ENCODE assay signal across 6 cellular contexts in the genomic region with DNA sequence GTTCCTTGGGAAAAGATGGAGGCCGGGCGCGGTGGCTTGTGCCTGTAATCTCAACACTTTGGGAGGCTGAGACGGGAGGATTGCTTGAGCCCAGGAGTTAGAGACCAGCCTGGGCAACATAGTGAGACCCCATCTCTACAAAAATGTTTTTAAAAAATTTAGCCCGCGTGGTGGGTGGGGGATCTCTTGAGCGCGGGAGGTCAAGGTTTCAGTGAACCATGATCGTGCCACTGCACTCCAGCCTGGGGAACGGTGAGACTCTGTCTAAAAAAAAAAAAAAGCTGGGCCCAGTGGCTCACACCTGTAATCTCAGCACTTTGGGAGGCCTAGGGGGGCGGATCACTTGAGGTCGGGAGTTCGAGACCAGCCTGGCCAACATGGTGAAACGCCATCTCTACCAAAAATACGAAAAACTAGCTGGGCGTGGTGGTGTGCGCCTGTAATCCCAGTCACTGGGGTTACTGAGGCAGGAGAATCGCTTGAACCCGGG. TPM values are rescaled to one million over a fixed set of nuclear protein-coding genes. Genes with fewer than 3 reads are reported as not detected.
A peak's percentile ranks its signal among the peaks of the same experiment; 100 is the strongest.
DNase-seq lines count a peak whose midpoint lies in the region; ATAC-seq and TF ChIP-seq lines count a peak whose summit lies in the region.
"Not testable (repeated sequence)": the region's sequence is repeated elsewhere in the genome, so short reads cannot be mapped to it uniquely, and the experiment has no call there.

No MANE protein-coding gene starts in this region.

- not testable (repeated sequence) for H3K9me3 Mint-ChIP-seq in activated CD4-positive, alpha-beta T cell treated with anti-CD3 and anti-CD28 coated beads, Interleukin-2, amount 10 ng/mL, durations not matched to agents 24 days and 14 days

- DNase-seq in HL-60 (ENCODE audit: low read depth in 1 of 2, low spot score in 1 of 2); colonic mucosa; ovary: not testable (repeated sequence)
- peak; percentile 56 for DNase-seq in activated CD4-positive, alpha-beta T cell treated with anti-CD3 and anti-CD28 coated beads, Interleukin-2, amount 10 ng/mL, durations not matched to agents 24 days and 14 days
- peak in 1 of 2 donors; percentile 37 for DNase-seq in aorta

- peak overlapping the region; percentile 99 for H3K27ac Mint-ChIP-seq in activated CD4-positive, alpha-beta T cell treated with anti-CD3 and anti-CD28 coated beads, Interleukin-2, amount 10 ng/mL, durations not matched to agents 24 days and 14 days

- H3K27me3 Mint-ChIP-seq in activated CD4-positive, alpha-beta T cell treated with anti-CD3 and anti-CD28 coated beads, Interleukin-2, amount 10 ng/mL, durations not matched to agents 24 days and 14 days: not testable (repeated sequence)

- ATAC-seq in aorta (ENCODE audit: low FRiP score): not testable (repeated sequence)

- H3K9me3 ChIP-seq in colonic mucosa; iPS-20b (ENCODE audit: insufficient read depth, low read depth, low read length); ovary; aorta (ENCODE audit: control insufficient read depth, low read length): not testable (repeated sequence)

- not testable (repeated sequence) for TF ChIP-seq CTCF in HL-60 (IDR thresholded peaks at IDR 0.05; ENCODE audit: insufficient read depth, low read length); colonic mucosa (IDR thresholded peaks at IDR 0.05); ovary (IDR thresholded peaks at IDR 0.05)

- H3K9ac ChIP-seq in colonic mucosa (ENCODE audit: low read depth in 2 of 2, low read length in 2 of 2): peak overlapping the region; percentile 63 to 79
- H3K9ac ChIP-seq in iPS-20b (ENCODE audit: low read depth, low read length): peak overlapping the region; percentile 96; the same call in 1 of the 2 replicates

- intact Hi-C loops in activated CD4-positive, alpha-beta T cell treated with anti-CD3 and anti-CD28 coated beads, Interleukin-2, amount 10 ng/mL, durations not matched to agents 24 days and 14 days (cut with micrococcal nuclease): loop anchor here (1.0 to 2.0 kb wide), 6 partner anchors 15 to 746 kb away; partner anchors contain the start of genes AUP1, C2orf81, HTRA2 and INO80B
- intact Hi-C loops in colonic mucosa (cut with DNase I): loop anchor here (2.0 to 10.0 kb wide), 3 partner anchors 49 to 391 kb away; no protein-coding TSS in a partner anchor
- intact Hi-C loops in ovary (cut with DNase I): loop anchor here in 2 of 4 donors (5.0 kb wide), 2 partner anchors 49 to 104 kb away; no protein-coding TSS in a partner anchor
- intact Hi-C loops in aorta (cut with DNase I): loop anchor here (1.0 to 2.0 kb wide), 4 partner anchors 29 to 105 kb away; partner anchors contain the start of genes INO80B (in 2 of the 2), AUP1 (in 1 of the 2) and HTRA2 (in 1 of the 2)

- H3K4me3 ChIP-seq in HL-60 (replicated peaks; ENCODE audit: insufficient read depth, low read length) (peak overlapping the region; percentile 91), colonic mucosa (peak overlapping the region; percentile 86), iPS-20b (ENCODE audit: low read length) (peak overlapping the region; percentile 97), ovary (peak overlapping the region; percentile 48), aorta (ENCODE audit: low read length in 2 of 2) (peak overlapping the region; percentile 7 to 50)

- peaks cover 30% of the 10 kb centered on the region for H3K36me3 Mint-ChIP-seq in activated CD4-positive, alpha-beta T cell treated with anti-CD3 and anti-CD28 coated beads, Interleukin-2, amount 10 ng/mL, durations not matched to agents 24 days and 14 days (ENCODE audit: low read depth)

- TF ChIP-seq EP300 in ovary (IDR thresholded peaks at IDR 0.05): not testable (repeated sequence)

- not testable (repeated sequence) for TF ChIP-seq POLR2A in ovary (IDR thresholded peaks at IDR 0.05)

- 60 to 71% (median 68%) methylated on average over 19 of the region's 19 CpGs for WGBS in ovary, 3 donors
- WGBS in aorta, 2 donors: 69 to 76% methylated on average over 19 of the region's 19 CpGs

- H3K4me1 ChIP-seq in colonic mucosa: peaks cover 16% of the 10 kb centered on the region
- not testable (repeated sequence) for H3K4me1 ChIP-seq in iPS-20b (ENCODE audit: insufficient read depth, low read length); ovary (ENCODE audit: insufficient read depth); aorta (ENCODE audit: control insufficient read depth in 1 of 2, insufficient read depth in 2 of 2, low read length in 2 of 2)

- H3K4me1 Mint-ChIP-seq in activated CD4-positive, alpha-beta T cell treated with anti-CD3 and anti-CD28 coated beads, Interleukin-2, amount 10 ng/mL, durations not matched to agents 24 days and 14 days: peaks cover 33% of the 10 kb centered on the region

- not testable (repeated sequence) for H3K36me3 ChIP-seq in colonic mucosa; ovary; aorta (ENCODE audit: control insufficient read depth in 1 of 2, insufficient read depth in 2 of 2, low read length in 1 of 2)
- H3K36me3 ChIP-seq in iPS-20b (ENCODE audit: insufficient read depth, low read depth, low read length): peaks cover 26% of the 10 kb centered on the region

- H3K27ac ChIP-seq in HL-60 (replicated peaks) (peak overlapping the region; percentile 75), ovary (peak overlapping the region in 1 of 2 donors; percentile 87)
- H3K27ac ChIP-seq in colonic mucosa; iPS-20b (ENCODE audit: low read length); aorta (ENCODE audit: low read depth in 1 of 2, low read length in 2 of 2): not testable (repeated sequence)

- H3K4me3 Mint-ChIP-seq in activated CD4-positive, alpha-beta T cell treated with anti-CD3 and anti-CD28 coated beads, Interleukin-2, amount 10 ng/mL, durations not matched to agents 24 days and 14 days: peak overlapping the region; percentile 91

- H3K27me3 ChIP-seq in HL-60 (ENCODE audit: insufficient read depth, poor library complexity, severe bottlenecking); colonic mucosa; iPS-20b (ENCODE audit: insufficient read depth, low read length); ovary; aorta (ENCODE audit: control insufficient read depth in 1 of 2, insufficient read depth in 2 of 2, low read length in 1 of 2): not testable (repeated sequence)

RNA-seq across cellular contexts. Expression of gene TTC31, which starts 0.8 kb away (rescaled TPM):
- total RNA-seq in activated CD4-positive, alpha-beta T cell treated with anti-CD3 and anti-CD28 coated beads, Interleukin-2, amount 10 ng/mL, durations not matched to agents 24 days and 14 days: 27.1 and 31.5 TPM in 2 replicates
- total RNA-seq in colonic mucosa (10 to 100 TPM; 23.3 to 25.2 TPM), ovary (10 to 100 TPM; 15.1 to 21.7 (median 15.7) TPM), aorta (10 to 100 TPM; 19.2 to 29.5 TPM)
- polyA plus RNA-seq in ovary (10 to 100 TPM; 12.9 to 18.0 TPM), aorta (10 to 100 TPM in 1 of 2 donors, 1 to 10 TPM in 1; 4.0 to 18.4 TPM)

RNA-seq across cellular contexts. Expression of gene CCDC142, which starts 0.9 kb away (rescaled TPM):
- 26.5 and 26.9 TPM in 2 replicates for total RNA-seq in activated CD4-positive, alpha-beta T cell treated with anti-CD3 and anti-CD28 coated beads, Interleukin-2, amount 10 ng/mL, durations not matched to agents 24 days and 14 days
- total RNA-seq in colonic mucosa (10 to 100 TPM; 14.5 to 28.3 TPM), ovary (10 to 100 TPM; 13.1 to 31.1 (median 23.4) TPM), aorta (10 to 100 TPM; 16.1 to 26.0 TPM)
- polyA plus RNA-seq in ovary (1 to 10 TPM; 3.7 to 8.7 TPM), aorta (1 to 10 TPM; 3.4 to 9.3 TPM)

RNA-seq across cellular contexts. Expression of gene MRPL53, which starts 11.2 kb away (rescaled TPM):
- total RNA-seq in activated CD4-positive, alpha-beta T cell treated with anti-CD3 and anti-CD28 coated beads, Interleukin-2, amount 10 ng/mL, durations not matched to agents 24 days and 14 days: 89.0 and 115 TPM in 2 replicates
- 10 to 100 TPM; 64.6 to 90.3 TPM for total RNA-seq in colonic mucosa
- total RNA-seq in ovary: 100 to 1,000 TPM in 1 of 7 donors, 10 to 100 TPM in 6; 21.9 to 105 (median 85.1) TPM
- 10 to 100 TPM; 13.1 to 60.1 TPM for polyA plus RNA-seq in ovary
- total RNA-seq in aorta: 10 to 100 TPM; 56.6 to 63.1 TPM
- polyA plus RNA-seq in aorta: 10 to 100 TPM; 55.1 to 55.8 TPM

RNA-seq across cellular contexts. Expression of gene LBX2, which starts 15.7 kb away (rescaled TPM):
- 0.36 and 0.40 TPM in 2 replicates for total RNA-seq in activated CD4-positive, alpha-beta T cell treated with anti-CD3 and anti-CD28 coated beads, Interleukin-2, amount 10 ng/mL, durations not matched to agents 24 days and 14 days
- under 1 TPM; 0.50 to 0.99 TPM for total RNA-seq in colonic mucosa
- 1 to 10 TPM in 1 of 7 donors, under 1 TPM in 3, not detected in 3; 0.15 to 1.2 (median 0.28) TPM for total RNA-seq in ovary
- under 1 TPM in 1 of 2 donors, not detected in 1; 0.15 TPM for polyA plus RNA-seq in ovary
- total RNA-seq in aorta: under 1 TPM; 0.75 to 0.87 TPM
- polyA plus RNA-seq in aorta: 1 to 10 TPM in 1 of 2 donors, under 1 TPM in 1; 0.88 to 1.7 TPM

RNA-seq across cellular contexts. Expression of gene MOGS, which starts 18.5 kb away (rescaled TPM):
- 84.2 and 85.7 TPM in 2 replicates for total RNA-seq in activated CD4-positive, alpha-beta T cell treated with anti-CD3 and anti-CD28 coated beads, Interleukin-2, amount 10 ng/mL, durations not matched to agents 24 days and 14 days
- total RNA-seq in colonic mucosa (10 to 100 TPM; 42.4 to 86.2 TPM), ovary (10 to 100 TPM; 26.3 to 38.6 (median 36.0) TPM), aorta (10 to 100 TPM; 33.4 to 45.1 TPM)
- polyA plus RNA-seq in ovary (10 to 100 TPM; 20.4 to 24.6 TPM), aorta (10 to 100 TPM; 13.8 to 36.2 TPM)

Comparison
In these comparisons a context has a peak if more than half of its experiments do, and no peak if none do; other contexts are left out.
1. H3K4me3 ChIP-seq: peak in every context shown above with its lines; median percentile 97 in iPS-20b; 91 in HL-60; 86 in colonic mucosa; 48 in ovary; 28 in aorta.